8 cellular contexts compared by ENCODE assay signal in genomic region chr6:26126394-26127221, GRCh38.
DNase-seq lines count a peak whose midpoint lies in the region; ATAC-seq and TF ChIP-seq lines count a peak whose summit lies in the region.

No MANE protein-coding gene starts in this region.

- H3K4me1 Mint-ChIP-seq in stimulated activated naive B cell treated with anti-CD40 and anti-IgM and Interleukin-4, amounts not matched to agents 10 μg/mL and 1 μg/mL and 100 μg/mL, for 72 hours, result peaks cover 20 to 63% of the 10 kb centered on the region in 2 donors

- peak overlapping the region; percentile 96 for H3K27ac Mint-ChIP-seq in stimulated activated naive B cell treated with anti-CD40 and anti-IgM and Interleukin-4, amounts not matched to agents 10 μg/mL and 1 μg/mL and 100 μg/mL, for 72 hours

- H3K36me3 Mint-ChIP-seq in stimulated activated naive B cell treated with anti-CD40 and anti-IgM and Interleukin-4, amounts not matched to agents 10 μg/mL and 1 μg/mL and 100 μg/mL, for 72 hours, result peaks cover 54 to 61% of the 10 kb centered on the region in 2 donors

- peaks cover 5 to 14% of the 10 kb centered on the region in 2 donors for H3K27me3 Mint-ChIP-seq in stimulated activated naive B cell treated with anti-CD40 and anti-IgM and Interleukin-4, amounts not matched to agents 10 μg/mL and 1 μg/mL and 100 μg/mL, for 72 hours

- H3K9me3 Mint-ChIP-seq in stimulated activated naive B cell treated with anti-CD40 and anti-IgM and Interleukin-4, amounts not matched to agents 10 μg/mL and 1 μg/mL and 100 μg/mL, for 72 hours, result peaks cover 0 to under 1% of the 10 kb centered on the region in 2 donors

- H3K4me3 ChIP-seq in WI38 (ENCODE audit: low read depth, low read length), result peak overlapping the region; percentile 87
- H3K4me3 ChIP-seq in iPS-11a (ENCODE audit: low read depth, low read length), result peak overlapping the region; percentile 100

- DNase-seq in NCI-H748 (lab: John Stamatoyannopoulos, UW; ENCODE audit: unreplicated experiment) (peak; percentile 76), NCI-H748 treated with DMSO at 0.1 percent for 48 hours (lab: John Stamatoyannopoulos, UW) (no peak), SIG-M5 (lab: John Stamatoyannopoulos, UW) (no peak)
- DNase-seq in stimulated activated naive B cell treated with anti-CD40 and anti-IgM and Interleukin-4, amounts not matched to agents 10 μg/mL and 1 μg/mL and 100 μg/mL, for 72 hours, result no peak
- no peak for DNase-seq in effector CD4-positive, alpha-beta T cell

- no peak for TF ChIP-seq CTCF in WI38 (IDR thresholded peaks at IDR 0.05; ENCODE audit: low read depth, low read length)

- ATAC-seq in stimulated activated naive B cell treated with anti-CD40 and anti-IgM and Interleukin-4, amounts not matched to agents 10 μg/mL and 1 μg/mL and 100 μg/mL, for 72 hours (replicated peaks), result no peak
- no peak for ATAC-seq in GM19397 (IDR thresholded peaks at IDR 0.05; ENCODE audit: unreplicated experiment)

- H3K4me3 Mint-ChIP-seq in stimulated activated naive B cell treated with anti-CD40 and anti-IgM and Interleukin-4, amounts not matched to agents 10 μg/mL and 1 μg/mL and 100 μg/mL, for 72 hours, result peak overlapping the region; percentile 95 to 98
